In the genomic region with DNA sequence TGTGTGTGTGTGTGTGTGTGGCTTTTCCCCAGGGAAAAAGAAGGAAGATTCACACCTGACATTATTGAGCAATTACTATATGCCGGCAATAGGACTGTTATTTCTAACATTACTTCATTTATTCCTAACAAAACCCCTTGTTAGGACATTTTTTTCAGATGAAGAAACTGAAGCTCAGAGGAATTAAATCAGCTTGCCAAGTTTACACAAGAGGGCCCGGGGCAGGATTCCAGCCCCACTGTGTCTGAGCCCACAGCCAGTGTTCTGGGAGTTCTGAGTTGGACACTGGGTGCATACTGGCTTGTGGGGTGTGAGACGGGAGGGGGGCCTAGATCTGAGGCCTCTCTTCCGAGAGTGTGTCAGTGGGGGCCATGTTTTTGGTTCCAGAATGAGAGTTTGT, we compare ENCODE assay signal across 21 cellular contexts. TPM values are rescaled to one million over a fixed set of nuclear protein-coding genes. Genes with fewer than 3 reads are reported as not detected.
DNase-seq lines count a peak whose midpoint lies in the region; ATAC-seq and TF ChIP-seq lines count a peak whose summit lies in the region.
"Had no signal": no experiment of that assay in that cellular context is flagged by ENCODE, and none has a peak within 500 bp of the region (broad histone marks: within the 10 kb centered on the region; RNA-seq: fewer than 3 reads in every experiment).

No MANE protein-coding gene starts in this region.

- intact Hi-C loops in body of pancreas (cut with DNase I) (no loop called here), sciatic nerve (cut with DNase I) (no loop called here), Caco-2 (cut with micrococcal nuclease; ENCODE audit: unreplicated experiment) (no loop called here)

- 70 to 80% methylated on average over 4 of the region's 4 CpGs for WGBS in body of pancreas, 2 donors

- no peak overlapping the region for H3K27ac Mint-ChIP-seq in Caco-2 (ENCODE audit: unreplicated experiment)
- H3K27ac Mint-ChIP-seq in activated CD8-positive, alpha-beta T cell treated with anti-CD3 and anti-CD28 coated beads, Interleukin-2, amount 10 ng/mL, durations not matched to agents 7 days and 5 days, result no peak overlapping the region

- H3K36me3 Mint-ChIP-seq in Caco-2 (ENCODE audit: insufficient read depth, unreplicated experiment), result no peaks in the 10 kb centered on the region
- no peaks in the 10 kb centered on the region for H3K36me3 Mint-ChIP-seq in activated CD8-positive, alpha-beta T cell treated with anti-CD3 and anti-CD28 coated beads, Interleukin-2, amount 10 ng/mL, durations not matched to agents 7 days and 5 days (ENCODE audit: low read depth)
- H3K36me3 Mint-ChIP-seq: natural killer cell had no signal

- POLR2A ChIA-PET in BJ (lab: Charles Lee), result no interaction called here
- POLR2A ChIA-PET in Caco-2 (lab: Charles Lee), result no interaction called here
- POLR2A ChIA-PET in activated CD8-positive, alpha-beta T cell treated with anti-CD3 and anti-CD28 coated beads, Interleukin-2, amount 10 ng/mL, durations not matched to agents 7 days and 5 days (lab: Charles Lee), result interaction anchor here (0.7 kb wide), 1 partner anchor 47 kb away, joined by 3 read pairs; no protein-coding TSS in a partner anchor

- H3K9me3 Mint-ChIP-seq in Caco-2 (ENCODE audit: unreplicated experiment), result no peaks in the 10 kb centered on the region
- no peaks in the 10 kb centered on the region for H3K9me3 Mint-ChIP-seq in activated CD8-positive, alpha-beta T cell treated with anti-CD3 and anti-CD28 coated beads, Interleukin-2, amount 10 ng/mL, durations not matched to agents 7 days and 5 days (ENCODE audit: insufficient read depth)
- H3K9me3 Mint-ChIP-seq: effector memory CD8-positive, alpha-beta T cell; natural killer cell had no signal

- no peaks in the 10 kb centered on the region for H3K27me3 Mint-ChIP-seq in Caco-2 (ENCODE audit: insufficient read depth, unreplicated experiment)
- H3K27me3 Mint-ChIP-seq in activated CD8-positive, alpha-beta T cell treated with anti-CD3 and anti-CD28 coated beads, Interleukin-2, amount 10 ng/mL, durations not matched to agents 7 days and 5 days (ENCODE audit: low read depth), result peaks cover 4% of the 10 kb centered on the region
- H3K27me3 Mint-ChIP-seq: effector memory CD8-positive, alpha-beta T cell had no signal

- no peaks in the 10 kb centered on the region for H3K4me1 ChIP-seq in body of pancreas
- no peaks in the 10 kb centered on the region; the same call in 1 of the 2 replicates for H3K4me1 ChIP-seq in Caco-2

- no peak for TF ChIP-seq POLR2A in body of pancreas (IDR thresholded peaks at IDR 0.05)

- CTCF ChIA-PET in BJ (lab: Yijun Ruan, JAX) (interaction anchor here (1.1 kb wide), 1 partner anchor 14 kb away, joined by 5 read pairs; no protein-coding TSS in a partner anchor), Caco-2 (lab: Charles Lee) (no interaction called here)
- CTCF ChIA-PET in activated CD8-positive, alpha-beta T cell treated with anti-CD3 and anti-CD28 coated beads, Interleukin-2, amount 10 ng/mL, durations not matched to agents 7 days and 5 days (lab: Charles Lee), result no interaction called here

- H3K4me3 ChIP-seq in BJ (ENCODE audit: low read depth, low read length) (no peak overlapping the region), body of pancreas (no peak overlapping the region), Caco-2 (ENCODE audit: low read depth, low read length) (no peak overlapping the region)
- H3K4me3 ChIP-seq: BLaER1, tibial nerve had no signal

- no peaks in the 10 kb centered on the region for H3K36me3 ChIP-seq in BJ (ENCODE audit: control insufficient read depth, insufficient read depth, low read length)
- no peaks in the 10 kb centered on the region for H3K36me3 ChIP-seq in body of pancreas (replicated peaks in 1 of 2; ENCODE audit: insufficient read depth in 1 of 2, low read depth in 2 of 2)
- H3K36me3 ChIP-seq in Caco-2 (ENCODE audit: control insufficient read depth, insufficient read depth, low read length), result no peaks in the 10 kb centered on the region
- H3K36me3 ChIP-seq: BLaER1, tibial nerve had no signal

- no TSS peak for BruUV-seq in Caco-2 (replicated peaks; lab: Mats Ljungman, UMichigan)

- TF ChIP-seq CTCF in BJ (IDR thresholded peaks at IDR 0.05; ENCODE audit: insufficient read depth, low read depth, low read length), result no peak
- no peak for TF ChIP-seq CTCF in body of pancreas (IDR thresholded peaks at IDR 0.05)
- no peak for TF ChIP-seq CTCF in Caco-2 (IDR thresholded peaks at IDR 0.05; ENCODE audit: insufficient read depth in 1 of 2, low read depth in 1 of 2, low read length in 1 of 2, severe bottlenecking in 1 of 2, unreplicated experiment in 1 of 2)

- H3K9me3 ChIP-seq in body of pancreas (no peaks in the 10 kb centered on the region), Caco-2 (no peaks in the 10 kb centered on the region)
- H3K9me3 ChIP-seq: BLaER1, tibial nerve had no signal

- H3K4me3 Mint-ChIP-seq in Caco-2 (ENCODE audit: unreplicated experiment), result no peak overlapping the region
- H3K4me3 Mint-ChIP-seq in activated CD8-positive, alpha-beta T cell treated with anti-CD3 and anti-CD28 coated beads, Interleukin-2, amount 10 ng/mL, durations not matched to agents 7 days and 5 days, result no peak overlapping the region
- H3K4me3 Mint-ChIP-seq: effector memory CD8-positive, alpha-beta T cell; natural killer cell had no signal

- peaks cover 5% of the 10 kb centered on the region; the same call in 1 of the 2 replicates for H3K27me3 ChIP-seq in BJ (ENCODE audit: control insufficient read depth, insufficient read depth, low read length)
- H3K27me3 ChIP-seq in body of pancreas, result no peaks in the 10 kb centered on the region
- H3K27me3 ChIP-seq in Caco-2 (replicated peaks; ENCODE audit: control insufficient read depth, insufficient read depth, low read length), result no peaks in the 10 kb centered on the region
- H3K27me3 ChIP-seq: BLaER1, tibial nerve had no signal

- peaks cover 6% of the 10 kb centered on the region for H3K4me1 Mint-ChIP-seq in Caco-2 (ENCODE audit: low read depth, unreplicated experiment)
- H3K4me1 Mint-ChIP-seq in activated CD8-positive, alpha-beta T cell treated with anti-CD3 and anti-CD28 coated beads, Interleukin-2, amount 10 ng/mL, durations not matched to agents 7 days and 5 days (ENCODE audit: low read depth), result peaks cover 10% of the 10 kb centered on the region

- peak; percentile 14 for DNase-seq in BJ (ENCODE audit: low read depth)
- peak in 1 of 4 donors; percentile 24 for DNase-seq in body of pancreas
- DNase-seq in fibroblast of the conjunctiva (ENCODE audit: low read depth), result peak; percentile 45
- no peak for DNase-seq in sciatic nerve (ENCODE audit: low spot score)
- DNase-seq in DMS153 (lab: John Stamatoyannopoulos, UW), result no peak
- DNase-seq in Caco-2, result no peak
- no peak for DNase-seq in activated CD8-positive, alpha-beta T cell treated with anti-CD3 and anti-CD28 coated beads, Interleukin-2, amount 10 ng/mL, durations not matched to agents 7 days and 5 days
- DNase-seq: activated gamma-delta T cell treated with Interleukin-2 at 50 U/mL for 16 hours; effector memory CD8-positive, alpha-beta T cell; GOT3; MM.1S; natural killer cell; NCI-H187; NCI-H526 treated with DMSO at 0.1 percent for 48 hours; SW 1271 had no signal

- peak; percentile 24 for ATAC-seq in body of pancreas
- peak; percentile 47 for ATAC-seq in sciatic nerve
- no peak for ATAC-seq in HG03175 (IDR thresholded peaks at IDR 0.05; ENCODE audit: unreplicated experiment)
- ATAC-seq in activated CD8-positive, alpha-beta T cell treated with anti-CD3 and anti-CD28 coated beads, Interleukin-2, amount 10 ng/mL, durations not matched to agents 7 days and 5 days, result no peak
- ATAC-seq: effector memory CD8-positive, alpha-beta T cell; natural killer cell; Panc1 had no signal

- no peak overlapping the region for H3K27ac ChIP-seq in body of pancreas
- H3K27ac ChIP-seq: BLaER1 had no signal

RNA-seq across cellular contexts. Expression of gene TOGARAM2, which starts 9.9 kb away (rescaled TPM):
- 0.09 and 0.29 TPM in 2 replicates for polyA plus RNA-seq in BJ (2011; rRNA removed)
- 0.09 TPM in 1 of 2 replicates, not detected in the other for polyA minus RNA-seq in BJ (2011; rRNA and poly(A)+ RNA removed)
- total RNA-seq in body of pancreas, result under 1 TPM in 1 of 2 donors, not detected in 1; 0.26 TPM
- 5.3 TPM for total RNA-seq in sciatic nerve
- total RNA-seq in Caco-2 (2022), result 0.61 and 1.3 TPM in 2 replicates
- total RNA-seq in activated CD8-positive, alpha-beta T cell treated with anti-CD3 and anti-CD28 coated beads, Interleukin-2, amount 10 ng/mL, durations not matched to agents 7 days and 5 days, result 10 to 100 TPM; 10.0 to 10.5 TPM
- total RNA-seq: kidney epithelial cell, renal cortical epithelial cell had no signal

Comparison
In these comparisons a context has a peak if more than half of its experiments do, and no peak if none do; other contexts are left out.
1. DNase-seq: peak in BJ (single experiment) and fibroblast of the conjunctiva (single experiment); none in sciatic nerve (single experiment), DMS153 (single experiment), Caco-2 (0 of 2) and activated CD8-positive, alpha-beta T cell treated with anti-CD3 and anti-CD28 coated beads, Interleukin-2, amount 10 ng/mL, durations not matched to agents 7 days and 5 days (single experiment).
2. ATAC-seq: peak in body of pancreas (single experiment) and sciatic nerve (single experiment); none in HG03175 (single experiment) and activated CD8-positive, alpha-beta T cell treated with anti-CD3 and anti-CD28 coated beads, Interleukin-2, amount 10 ng/mL, durations not matched to agents 7 days and 5 days (single experiment).